Comparison of ENCODE assay signal across 9 cellular contexts in genomic region chr19:14048439-14049153, GRCh38. TPM values are rescaled to one million over a fixed set of nuclear protein-coding genes. Genes with fewer than 3 reads are reported as not detected.
A peak's percentile ranks its signal among the peaks of the same experiment; 100 is the strongest.
DNase-seq lines count a peak whose midpoint lies in the region; ATAC-seq and TF ChIP-seq lines count a peak whose summit lies in the region.
"Had no signal": no experiment of that assay in that cellular context is flagged by ENCODE, and none has a peak within 500 bp of the region (broad histone marks: within the 10 kb centered on the region; RNA-seq: fewer than 3 reads in every experiment).

No MANE protein-coding gene starts in this region.

- no peak overlapping the region for H3K4me3 ChIP-seq in dorsolateral prefrontal cortex
- no peak overlapping the region for H3K4me3 ChIP-seq in naive thymus-derived CD4-positive, alpha-beta T cell (ENCODE audit: low read length)
- H3K4me3 ChIP-seq in suprapubic skin, result no peak overlapping the region

- peak; percentile 96 for ATAC-seq in naive thymus-derived CD4-positive, alpha-beta T cell
- ATAC-seq in GM18502 (IDR thresholded peaks at IDR 0.05; ENCODE audit: poor library complexity, unreplicated experiment), result no peak

- H3K4me3 Mint-ChIP-seq in naive thymus-derived CD4-positive, alpha-beta T cell, result no peak overlapping the region
- H3K4me3 Mint-ChIP-seq: activated naive CD4-positive, alpha-beta T cell treated with anti-CD3 and anti-CD28 coated beads, Interleukin-2, amount 50 U/mL, for 24 hours had no signal

- POLR2A ChIA-PET in naive thymus-derived CD4-positive, alpha-beta T cell (lab: Charles Lee), result interaction anchor here (0.6 to 1.4 kb wide), 12 partner anchors 10 to 168 kb away, joined by 3 to 5 read pairs (median 3); partner anchors contain the start of gene IL27RA

- 83% methylated on average over 8 of the region's 8 CpGs for WGBS in suprapubic skin

- H3K36me3 ChIP-seq in naive thymus-derived CD4-positive, alpha-beta T cell (ENCODE audit: control insufficient read depth in 2 of 3, insufficient read depth in 3 of 3, low read length in 3 of 3), result peaks cover 9 to 83% (median 32%) of the 10 kb centered on the region in 3 experiments
- no peaks in the 10 kb centered on the region for H3K36me3 ChIP-seq in suprapubic skin

- H3K27me3 ChIP-seq in dorsolateral prefrontal cortex (no peaks in the 10 kb centered on the region), suprapubic skin (no peaks in the 10 kb centered on the region)
- H3K27me3 ChIP-seq in naive thymus-derived CD4-positive, alpha-beta T cell (ENCODE audit: control insufficient read depth in 2 of 2, insufficient read depth in 2 of 2, low read length in 2 of 2), result no peaks in the 10 kb centered on the region

- peaks cover 0 to 5% (median 0%) of the 10 kb centered on the region in 11 donors for H3K9me3 Mint-ChIP-seq in naive thymus-derived CD4-positive, alpha-beta T cell
- H3K9me3 Mint-ChIP-seq: activated naive CD4-positive, alpha-beta T cell treated with anti-CD3 and anti-CD28 coated beads, Interleukin-2, amount 50 U/mL, for 24 hours had no signal

- peak overlapping the region in 8 of 9 donors; percentile 21 to 77 (median 61) for H3K27ac Mint-ChIP-seq in naive thymus-derived CD4-positive, alpha-beta T cell
- H3K27ac Mint-ChIP-seq: activated naive CD4-positive, alpha-beta T cell treated with anti-CD3 and anti-CD28 coated beads, Interleukin-2, amount 50 U/mL, for 24 hours had no signal

- H3K27me3 Mint-ChIP-seq in naive thymus-derived CD4-positive, alpha-beta T cell, result no peaks in the 10 kb centered on the region
- H3K27me3 Mint-ChIP-seq: activated naive CD4-positive, alpha-beta T cell treated with anti-CD3 and anti-CD28 coated beads, Interleukin-2, amount 50 U/mL, for 24 hours had no signal

- peaks cover 0 to 5% (median 0%) of the 10 kb centered on the region in 7 donors for H3K4me1 Mint-ChIP-seq in naive thymus-derived CD4-positive, alpha-beta T cell

- CTCF ChIA-PET in naive thymus-derived CD4-positive, alpha-beta T cell (lab: Charles Lee), result interaction anchor here (0.5 to 2.1 kb wide), 19 partner anchors 8 to 334 kb away, joined by 3 to 15 read pairs (median 4); partner anchors contain the start of genes DCAF15 and MISP3

- intact Hi-C loops in dorsolateral prefrontal cortex (cut with DNase I), result no loop called here
- intact Hi-C loops in naive thymus-derived CD4-positive, alpha-beta T cell (cut with micrococcal nuclease), result loop anchor here (1.0 to 10.0 kb wide), 7 partner anchors 16 to 454 kb away; partner anchors contain the start of gene DCAF15 (in 1 of the 2)

- H3K4me1 ChIP-seq in naive thymus-derived CD4-positive, alpha-beta T cell (ENCODE audit: control insufficient read depth in 2 of 2, insufficient read depth in 2 of 2, low read length in 2 of 2), result peaks cover 0 to 4% of the 10 kb centered on the region in 2 donors
- H3K4me1 ChIP-seq in suprapubic skin, result no peaks in the 10 kb centered on the region

- DNase-seq in EL (peak; percentile 44), LoVo (ENCODE audit: low spot score) (peak; percentile 19), dorsolateral prefrontal cortex (peak in 2 of 10 donors; percentile 20 to 41), suprapubic skin (ENCODE audit: low spot score in 2 of 2) (no peak), SW 1271 (lab: John Stamatoyannopoulos, UW) (no peak)
- peak; percentile 66 to 84 for DNase-seq in activated CD4-positive, alpha-beta T cell treated with anti-CD3 and anti-CD28 coated beads for 4 hours
- DNase-seq in naive thymus-derived CD4-positive, alpha-beta T cell, result peak; percentile 46 to 80 (median 67)

- no peak for TF ChIP-seq EP300 in suprapubic skin (IDR thresholded peaks at IDR 0.05)

- H3K27ac ChIP-seq in dorsolateral prefrontal cortex (no peak overlapping the region), suprapubic skin (no peak overlapping the region)
- H3K27ac ChIP-seq in naive thymus-derived CD4-positive, alpha-beta T cell (ENCODE audit: low read depth, low read length), result peak overlapping the region; percentile 42

- TF ChIP-seq POLR2A in suprapubic skin (IDR thresholded peaks at IDR 0.05), result no peak

- no peaks in the 10 kb centered on the region for H3K9me3 ChIP-seq in naive thymus-derived CD4-positive, alpha-beta T cell (ENCODE audit: control insufficient read depth in 2 of 3, low read length in 3 of 3)
- no peaks in the 10 kb centered on the region for H3K9me3 ChIP-seq in suprapubic skin

- H3K36me3 Mint-ChIP-seq in naive thymus-derived CD4-positive, alpha-beta T cell, result peaks cover 9 to 53% (median 31%) of the 10 kb centered on the region in 5 donors

- TF ChIP-seq CTCF in dorsolateral prefrontal cortex (IDR thresholded peaks at IDR 0.05 in 54 of 56, conservative IDR thresholded peaks at IDR 0.05 in 2 of 56; ENCODE audit: low read depth in 1 of 56, partially characterized antibody in 56 of 56) (peak in 55 of 56 donors; percentile 35 to 72 (median 59)), suprapubic skin (IDR thresholded peaks at IDR 0.05) (peak; percentile 50 to 91)

RNA-seq across cellular contexts. Expression of gene PALM3, which starts 13.3 kb away (rescaled TPM):
- total RNA-seq in dorsolateral prefrontal cortex, result 1 to 10 TPM in 119 of 120 experiments, under 1 TPM in 1; 0.63 to 8.5 (median 4.1) TPM
- under 1 TPM in 1 of 5 experiments, not detected in 4; 0.22 TPM for total RNA-seq in naive thymus-derived CD4-positive, alpha-beta T cell
- polyA plus RNA-seq in naive thymus-derived CD4-positive, alpha-beta T cell, result not detected
- total RNA-seq in suprapubic skin, result not detected

RNA-seq across cellular contexts. Expression of gene IL27RA, which starts 17.0 kb away (rescaled TPM):
- total RNA-seq in dorsolateral prefrontal cortex (1 to 10 TPM; 2.0 to 8.6 (median 4.2) TPM), suprapubic skin (1 to 10 TPM in 3 of 4 donors, under 1 TPM in 1; 0.76 to 2.5 (median 1.5) TPM)
- 100 to 1,000 TPM in 1 of 5 experiments, 10 to 100 TPM in 4; 32.1 to 118 (median 83.2) TPM for total RNA-seq in naive thymus-derived CD4-positive, alpha-beta T cell
- polyA plus RNA-seq in naive thymus-derived CD4-positive, alpha-beta T cell, result 100 to 1,000 TPM in 1 of 2 donors, 10 to 100 TPM in 1; 76.4 to 120 TPM

RNA-seq across cellular contexts. Expression of gene RLN3, which starts 20.6 kb away (rescaled TPM):
- total RNA-seq in dorsolateral prefrontal cortex (not detected), suprapubic skin (not detected)
- total RNA-seq in naive thymus-derived CD4-positive, alpha-beta T cell, result not detected
- not detected for polyA plus RNA-seq in naive thymus-derived CD4-positive, alpha-beta T cell

RNA-seq across cellular contexts. Expression of gene MISP3, which starts 24.0 kb away (rescaled TPM):
- total RNA-seq in dorsolateral prefrontal cortex (10 to 100 TPM in 103 of 120 experiments, 1 to 10 TPM in 17; 7.2 to 23.3 (median 13.0) TPM), suprapubic skin (10 to 100 TPM; 10.5 to 18.5 (median 15.9) TPM)
- total RNA-seq in naive thymus-derived CD4-positive, alpha-beta T cell, result 1 to 10 TPM in 2 of 5 experiments, under 1 TPM in 3; 0.58 to 1.9 (median 0.91) TPM
- polyA plus RNA-seq in naive thymus-derived CD4-positive, alpha-beta T cell, result under 1 TPM; 0.18 to 0.19 TPM

RNA-seq across cellular contexts. Expression of gene C19orf67, which starts 37.0 kb away (rescaled TPM):
- total RNA-seq in dorsolateral prefrontal cortex (not detected), suprapubic skin (not detected)
- total RNA-seq in naive thymus-derived CD4-positive, alpha-beta T cell, result under 1 TPM in 3 of 5 experiments, not detected in 2; 0.34 to 0.78 (median 0.60) TPM
- polyA plus RNA-seq in naive thymus-derived CD4-positive, alpha-beta T cell, result not detected

Comparison
In these comparisons a context has a peak if more than half of its experiments do, and no peak if none do; other contexts are left out.
1. DNase-seq: peak in EL (single experiment), LoVo (single experiment), activated CD4-positive, alpha-beta T cell treated with anti-CD3 and anti-CD28 coated beads for 4 hours (2 of 2) and naive thymus-derived CD4-positive, alpha-beta T cell (9 of 9); none in suprapubic skin (0 of 2) and SW 1271 (0 of 2).
2. intact Hi-C loops: an anchor here in naive thymus-derived CD4-positive, alpha-beta T cell (1.0 to 10.0 kb wide); none called in dorsolateral prefrontal cortex.